Comparison of ENCODE assay signal across 1 cellular context in the genomic region with DNA sequence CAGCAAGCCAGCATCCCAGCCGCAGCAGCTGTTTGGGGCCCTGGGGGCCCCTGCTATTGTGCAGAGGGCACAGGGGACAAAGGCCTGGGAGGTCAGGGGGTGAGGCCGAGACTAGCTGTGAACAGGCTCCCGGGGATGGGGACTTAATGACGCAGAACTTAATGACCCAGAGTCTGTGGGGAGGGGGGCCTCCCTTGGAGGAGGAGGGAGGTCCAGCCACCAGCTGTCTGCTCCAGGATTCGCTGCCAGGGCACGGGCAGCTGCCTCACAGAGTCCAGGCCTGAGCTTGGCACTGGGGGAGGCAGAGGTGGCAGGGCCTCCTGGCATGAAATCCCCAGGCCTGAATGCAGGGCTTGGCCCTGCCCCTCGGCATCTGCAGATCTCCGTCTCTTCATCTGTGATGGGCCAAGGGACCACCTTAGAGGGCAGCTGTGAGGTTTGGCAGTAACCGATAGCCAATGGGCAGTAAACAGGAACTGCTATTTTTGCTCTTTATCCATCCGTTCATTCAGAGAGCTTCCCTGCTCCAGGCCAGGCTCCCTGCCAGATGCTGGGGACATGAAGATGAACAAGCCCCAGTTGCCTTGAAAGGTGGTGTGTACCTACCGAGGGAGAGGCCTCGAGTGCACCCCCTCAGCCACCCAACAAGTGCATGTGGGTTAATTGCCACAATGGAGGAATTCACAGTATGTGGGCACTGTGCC.
TF ChIP-seq lines count a peak whose summit lies in the region.

No MANE protein-coding gene starts in this region.

TF ChIP-seq in SK-N-SH, 30 proteins besides CTCF, POLR2A, EP300 and RAD21 (continued from another document):
- TF ChIP-seq ELF1 (IDR thresholded peaks at IDR 0.05), result no peak
- TF ChIP-seq, protein P1, sequence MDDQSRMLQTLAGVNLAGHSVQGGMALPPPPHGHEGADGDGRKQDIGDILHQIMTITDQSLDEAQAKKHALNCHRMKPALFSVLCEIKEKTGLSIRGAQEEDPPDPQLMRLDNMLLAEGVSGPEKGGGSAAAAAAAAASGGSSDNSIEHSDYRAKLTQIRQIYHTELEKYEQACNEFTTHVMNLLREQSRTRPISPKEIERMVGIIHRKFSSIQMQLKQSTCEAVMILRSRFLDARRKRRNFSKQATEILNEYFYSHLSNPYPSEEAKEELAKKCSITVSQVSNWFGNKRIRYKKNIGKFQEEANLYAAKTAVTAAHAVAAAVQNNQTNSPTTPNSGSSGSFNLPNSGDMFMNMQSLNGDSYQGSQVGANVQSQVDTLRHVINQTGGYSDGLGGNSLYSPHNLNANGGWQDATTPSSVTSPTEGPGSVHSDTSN (IDR thresholded peaks at IDR 0.05), result no peak
